Comparison of ENCODE assay signal across 20 cellular contexts in genomic region chr7:67478066-67478465, GRCh38.
DNase-seq lines count a peak whose midpoint lies in the region; TF ChIP-seq lines count a peak whose summit lies in the region.
"Had no signal": no experiment of that assay in that cellular context is flagged by ENCODE, and none has a peak within 500 bp of the region (broad histone marks: within the 10 kb centered on the region; RNA-seq: fewer than 3 reads in every experiment).

No MANE protein-coding gene starts in this region.

- WGBS in mesendoderm (ENCODE audit: extremely low coverage, insufficient coverage, low lambda C conversion rate), result no CpG with 5 or more reads among the region's 6 CpGs

- H3K4me1 Mint-ChIP-seq in activated T-helper 2 cell treated with anti-CD3 and anti-CD28 coated beads, Interferon-gamma antibody, Interleukin-2, Interleukin-4, amounts not matched to agents 10 μg/mL and 5 μg/mL and 100 μg/mL, durations not matched to agents 14 hours and 24 hours and 36 hours (ENCODE audit: low read depth), result no peaks in the 10 kb centered on the region
- H3K4me1 Mint-ChIP-seq in type B pancreatic cell (ENCODE audit: unreplicated experiment), result peaks cover 9% of the 10 kb centered on the region
- H3K4me1 Mint-ChIP-seq: B cell; CD4-positive, CD25-positive, alpha-beta regulatory T cell had no signal

- no peak overlapping the region for H2AK5ac ChIP-seq in mesendoderm (ENCODE audit: low read length)

- H3K9ac ChIP-seq in mesendoderm (ENCODE audit: low read length), result no peak overlapping the region
- H3K9ac ChIP-seq: BLaER1, GM23248 had no signal

- no peak overlapping the region for H3K4me3 ChIP-seq in mesendoderm (ENCODE audit: low read length)
- H3K4me3 ChIP-seq: BLaER1, GM12878, GM23248 had no signal

- no peaks in the 10 kb centered on the region for H3K4me1 ChIP-seq in mesendoderm (ENCODE audit: control insufficient read depth, low read depth, low read length)
- H3K4me1 ChIP-seq: BLaER1, Caco-2 had no signal

- peaks cover 10% of the 10 kb centered on the region for H3K9me3 Mint-ChIP-seq in activated T-helper 2 cell treated with anti-CD3 and anti-CD28 coated beads, Interferon-gamma antibody, Interleukin-2, Interleukin-4, amounts not matched to agents 10 μg/mL and 5 μg/mL and 100 μg/mL, durations not matched to agents 14 hours and 24 hours and 36 hours
- H3K9me3 Mint-ChIP-seq in type B pancreatic cell, result no peaks in the 10 kb centered on the region
- H3K9me3 Mint-ChIP-seq: CD8-positive, alpha-beta T cell; H9 had no signal

- no peak overlapping the region for H3K27ac Mint-ChIP-seq in activated T-helper 2 cell treated with anti-CD3 and anti-CD28 coated beads, Interferon-gamma antibody, Interleukin-2, Interleukin-4, amounts not matched to agents 10 μg/mL and 5 μg/mL and 100 μg/mL, durations not matched to agents 14 hours and 24 hours and 36 hours
- H3K27ac Mint-ChIP-seq in type B pancreatic cell, result no peak overlapping the region
- H3K27ac Mint-ChIP-seq: B cell; CD4-positive, CD25-positive, alpha-beta regulatory T cell; CD8-positive, alpha-beta T cell; H9 had no signal

- no peaks in the 10 kb centered on the region for H3K27me3 Mint-ChIP-seq in activated T-helper 2 cell treated with anti-CD3 and anti-CD28 coated beads, Interferon-gamma antibody, Interleukin-2, Interleukin-4, amounts not matched to agents 10 μg/mL and 5 μg/mL and 100 μg/mL, durations not matched to agents 14 hours and 24 hours and 36 hours (ENCODE audit: low read depth)
- peaks cover 13% of the 10 kb centered on the region for H3K27me3 Mint-ChIP-seq in type B pancreatic cell
- H3K27me3 Mint-ChIP-seq: B cell; CD4-positive, CD25-positive, alpha-beta regulatory T cell had no signal

- no peak overlapping the region for H3K4me3 Mint-ChIP-seq in activated T-helper 2 cell treated with anti-CD3 and anti-CD28 coated beads, Interferon-gamma antibody, Interleukin-2, Interleukin-4, amounts not matched to agents 10 μg/mL and 5 μg/mL and 100 μg/mL, durations not matched to agents 14 hours and 24 hours and 36 hours (ENCODE audit: low read depth)
- no peak overlapping the region for H3K4me3 Mint-ChIP-seq in type B pancreatic cell
- H3K4me3 Mint-ChIP-seq: B cell; CD4-positive, CD25-positive, alpha-beta regulatory T cell; CD8-positive, alpha-beta T cell; H9 had no signal

- no peak overlapping the region for H2BK15ac ChIP-seq in mesendoderm (replicated peaks; ENCODE audit: low read depth)

- no peak overlapping the region for H3K4me2 ChIP-seq in mesendoderm (ENCODE audit: low read length)
- H3K4me2 ChIP-seq: BLaER1 had no signal

- intact Hi-C loops in activated T-helper 2 cell treated with anti-CD3 and anti-CD28 coated beads, Interferon-gamma antibody, Interleukin-2, Interleukin-4, amounts not matched to agents 10 μg/mL and 5 μg/mL and 100 μg/mL, durations not matched to agents 14 hours and 24 hours and 36 hours (cut with micrococcal nuclease), result no loop called here

- H3K27ac ChIP-seq in mesendoderm (ENCODE audit: low read depth, low read length), result no peak overlapping the region
- H3K27ac ChIP-seq: BLaER1, C4-2B, GM23248 had no signal

- H4K5ac ChIP-seq in mesendoderm (ENCODE audit: low read length), result no peak overlapping the region

- no peak for TF ChIP-seq CTCF in type B pancreatic cell (conservative IDR thresholded peaks at IDR 0.05)

- H3K23ac ChIP-seq in mesendoderm (ENCODE audit: low read length), result no peak overlapping the region

- no peaks in the 10 kb centered on the region for H3K36me3 ChIP-seq in mesendoderm (ENCODE audit: control insufficient read depth, insufficient read depth, low read length)
- H3K36me3 ChIP-seq: BLaER1 had no signal

- H3K79me1 ChIP-seq in mesendoderm (ENCODE audit: low read length), result no peaks in the 10 kb centered on the region

- DNase-seq in ELF-1 (ENCODE audit: low read depth, low spot score) (peak; percentile 51), HT1080 (ENCODE audit: low read depth) (peak; percentile 12), RKO (ENCODE audit: low spot score) (peak; percentile 10), mesendoderm (peak; percentile 19), HK-2 (ENCODE audit: unreplicated experiment) (no peak), type B pancreatic cell (ENCODE audit: extremely low spot score, unreplicated experiment) (no peak), medulla oblongata (ENCODE audit: extremely low spot score) (no peak)
- no peak for DNase-seq in activated T-helper 2 cell treated with anti-CD3 and anti-CD28 coated beads, Interferon-gamma antibody, Interleukin-2, Interleukin-4, amounts not matched to agents 10 μg/mL and 5 μg/mL and 100 μg/mL, durations not matched to agents 14 hours and 24 hours and 36 hours (ENCODE audit: low spot score)
- DNase-seq: Caco-2; CD4-positive, CD25-positive, alpha-beta regulatory T cell; CD8-positive, alpha-beta T cell; DMS153; DND-41; GDM1; GM23248; H9 had no signal

- H3K27me3 ChIP-seq in mesendoderm (ENCODE audit: insufficient read depth, low read length, poor library complexity), result no peaks in the 10 kb centered on the region
- H3K27me3 ChIP-seq: BLaER1 had no signal

- H3K4ac ChIP-seq in mesendoderm (ENCODE audit: low read depth, low read length), result no peak overlapping the region

- H3K56ac ChIP-seq in mesendoderm (ENCODE audit: low read length), result no peak overlapping the region

- H3K79me2 ChIP-seq in mesendoderm (ENCODE audit: control insufficient read depth, insufficient read depth, low read length), result no peaks in the 10 kb centered on the region

- no peak overlapping the region for H3K18ac ChIP-seq in mesendoderm (ENCODE audit: low read length)

- H3K36me3 Mint-ChIP-seq in activated T-helper 2 cell treated with anti-CD3 and anti-CD28 coated beads, Interferon-gamma antibody, Interleukin-2, Interleukin-4, amounts not matched to agents 10 μg/mL and 5 μg/mL and 100 μg/mL, durations not matched to agents 14 hours and 24 hours and 36 hours (ENCODE audit: low read depth), result no peaks in the 10 kb centered on the region
- H3K36me3 Mint-ChIP-seq in type B pancreatic cell, result no peaks in the 10 kb centered on the region
- H3K36me3 Mint-ChIP-seq: CD4-positive, CD25-positive, alpha-beta regulatory T cell; CD8-positive, alpha-beta T cell had no signal

- no peak overlapping the region for H2BK120ac ChIP-seq in mesendoderm (ENCODE audit: low read depth, low read length)

- H4K8ac ChIP-seq in mesendoderm (ENCODE audit: low read depth, low read length), result no peak overlapping the region

- no peak overlapping the region for H2BK5ac ChIP-seq in mesendoderm (ENCODE audit: low read length)

Comparison
In these comparisons a context has a peak if more than half of its experiments do, and no peak if none do; other contexts are left out.
1. DNase-seq: peak in ELF-1 (single experiment), HT1080 (single experiment), RKO (single experiment) and mesendoderm (single experiment); none in HK-2 (single experiment), activated T-helper 2 cell treated with anti-CD3 and anti-CD28 coated beads, Interferon-gamma antibody, Interleukin-2, Interleukin-4, amounts not matched to agents 10 μg/mL and 5 μg/mL and 100 μg/mL, durations not matched to agents 14 hours and 24 hours and 36 hours (single experiment), type B pancreatic cell (single experiment) and medulla oblongata (single experiment).